23 cellular contexts compared by ENCODE assay signal in the genomic region with DNA sequence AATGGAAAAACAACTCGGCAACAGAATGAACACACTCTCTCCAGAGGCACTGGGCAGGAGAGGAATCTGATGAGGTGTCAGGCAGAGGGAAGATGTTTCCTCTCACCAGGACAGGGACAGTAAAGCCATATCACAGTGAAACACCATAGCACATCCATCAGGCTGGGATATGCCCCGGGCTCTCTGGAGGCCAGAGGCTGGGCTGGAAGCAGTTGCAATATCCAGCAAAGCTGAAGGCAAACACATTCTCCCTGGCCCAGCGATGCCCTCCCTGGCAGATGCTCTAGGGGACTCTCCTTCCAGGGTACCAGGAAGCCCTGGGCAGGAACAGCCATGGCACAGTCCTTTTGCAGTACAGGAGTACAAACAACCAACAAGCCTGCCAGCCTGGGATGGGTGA. TPM values are rescaled to one million over a fixed set of nuclear protein-coding genes. Genes with fewer than 3 reads are reported as not detected.
DNase-seq lines count a peak whose midpoint lies in the region; ATAC-seq and TF ChIP-seq lines count a peak whose summit lies in the region.
"Had no signal": no experiment of that assay in that cellular context is flagged by ENCODE, and none has a peak within 500 bp of the region (broad histone marks: within the 10 kb centered on the region; RNA-seq: fewer than 3 reads in every experiment).

No MANE protein-coding gene starts in this region.

- 59 to 67% methylated on average over 3 of the region's 3 CpGs for WGBS in aorta, 2 donors

- TF ChIP-seq CTCF in natural killer cell (IDR thresholded peaks at IDR 0.05) (no peak), neural cell (IDR thresholded peaks at IDR 0.05; ENCODE audit: poor library complexity, severe bottlenecking) (no peak)

- peaks cover 0 to 12% of the 10 kb centered on the region in 2 donors for H3K4me1 Mint-ChIP-seq in natural killer cell treated with Interleukin-12 subunit alpha and Interleukin-12 subunit beta and Interleukin-15 and Interleukin-18, amount 100 ng/mL, for 72 hours (ENCODE audit: low read depth in 2 of 2)
- H3K4me1 Mint-ChIP-seq in natural killer cell, result peaks cover 7 to 12% of the 10 kb centered on the region in 2 donors

- peak; percentile 17 for DNase-seq in NCI-H1694 (lab: John Stamatoyannopoulos, UW)
- no peak for DNase-seq in NCI-H1694 treated with DMSO at 0.1 percent for 48 hours (lab: John Stamatoyannopoulos, UW)
- DNase-seq in natural killer cell treated with Interleukin-12 subunit alpha and Interleukin-12 subunit beta and Interleukin-15 and Interleukin-18, amount 100 ng/mL, for 72 hours (ENCODE audit: low spot score), result no peak
- no peak for DNase-seq in natural killer cell
- DNase-seq in activated naive CD4-positive, alpha-beta T cell (lab: John Stamatoyannopoulos, UW), result no peak
- no peak for DNase-seq in aorta
- no peak for DNase-seq in NCI-H2196 (lab: John Stamatoyannopoulos, UW; ENCODE audit: unreplicated experiment)
- DNase-seq: ACHN; C1 segment of cervical spinal cord; CD8-positive, alpha-beta T cell; DND-41; NCI-H1092 treated with DMSO at 0.1 percent for 48 hours; NCI-H2081 treated with DMSO at 0.1 percent for 48 hours; NCI-H2227 treated with DMSO at 0.1 percent for 48 hours; NCI-H510A; NCI-H748 treated with DMSO at 0.1 percent for 48 hours had no signal

- no peak for TF ChIP-seq EP300 in neural cell (conservative IDR thresholded peaks at IDR 0.05; ENCODE audit: poor library complexity, severe bottlenecking)

- no peak overlapping the region for H3K4me3 Mint-ChIP-seq in natural killer cell treated with Interleukin-12 subunit alpha and Interleukin-12 subunit beta and Interleukin-15 and Interleukin-18, amount 100 ng/mL, for 72 hours
- no peak overlapping the region for H3K4me3 Mint-ChIP-seq in natural killer cell
- H3K4me3 Mint-ChIP-seq: CD8-positive, alpha-beta T cell had no signal

- H2AFZ ChIP-seq in neural cell (ENCODE audit: low read depth, low read length), result no peak overlapping the region

- no peak overlapping the region for H3K4me3 ChIP-seq in neural cell (ENCODE audit: low read length)
- H3K4me3 ChIP-seq in aorta (ENCODE audit: low read length in 2 of 2), result no peak overlapping the region
- H3K4me3 ChIP-seq: GM12878 had no signal

- H3K9me3 Mint-ChIP-seq in natural killer cell treated with Interleukin-12 subunit alpha and Interleukin-12 subunit beta and Interleukin-15 and Interleukin-18, amount 100 ng/mL, for 72 hours, result no peaks in the 10 kb centered on the region
- no peaks in the 10 kb centered on the region for H3K9me3 Mint-ChIP-seq in natural killer cell
- H3K9me3 Mint-ChIP-seq: CD8-positive, alpha-beta T cell had no signal

- no peaks in the 10 kb centered on the region for H3K27me3 ChIP-seq in neural cell (ENCODE audit: insufficient read depth, low read depth, low read length)
- H3K27me3 ChIP-seq in aorta (ENCODE audit: control insufficient read depth in 1 of 2, insufficient read depth in 2 of 2, low read length in 1 of 2), result no peaks in the 10 kb centered on the region

- no peak for ATAC-seq in natural killer cell treated with Interleukin-12 subunit alpha and Interleukin-12 subunit beta and Interleukin-15 and Interleukin-18, amount 100 ng/mL, for 72 hours
- ATAC-seq in natural killer cell (no peak), aorta (ENCODE audit: low FRiP score) (no peak)
- ATAC-seq: CD8-positive, alpha-beta T cell; GM12878; Panc1 had no signal

- no peaks in the 10 kb centered on the region for H3K9me2 ChIP-seq in neural cell (ENCODE audit: insufficient read depth, low read length)

- no peaks in the 10 kb centered on the region for H3K79me2 ChIP-seq in neural cell (replicated peaks; ENCODE audit: insufficient read depth, low read length)

- H4K20me1 ChIP-seq in neural cell (ENCODE audit: insufficient read depth), result no peaks in the 10 kb centered on the region

- peak overlapping the region; percentile 26 for H3K9ac ChIP-seq in neural cell (ENCODE audit: low read length)
- H3K9ac ChIP-seq: KMS-11 had no signal

- H3K27ac ChIP-seq in neural cell (ENCODE audit: low read length), result peak overlapping the region; percentile 31
- H3K27ac ChIP-seq in aorta (ENCODE audit: low read depth in 1 of 2, low read length in 2 of 2), result no peak overlapping the region
- H3K27ac ChIP-seq: 22Rv1, HL-60, KMS-11 had no signal

- no peaks in the 10 kb centered on the region for H3K27me3 Mint-ChIP-seq in natural killer cell treated with Interleukin-12 subunit alpha and Interleukin-12 subunit beta and Interleukin-15 and Interleukin-18, amount 100 ng/mL, for 72 hours
- no peaks in the 10 kb centered on the region for H3K27me3 Mint-ChIP-seq in natural killer cell (ENCODE audit: low read depth in 2 of 2)

- no peaks in the 10 kb centered on the region for H3K36me3 Mint-ChIP-seq in natural killer cell treated with Interleukin-12 subunit alpha and Interleukin-12 subunit beta and Interleukin-15 and Interleukin-18, amount 100 ng/mL, for 72 hours
- H3K36me3 Mint-ChIP-seq in natural killer cell, result no peaks in the 10 kb centered on the region
- H3K36me3 Mint-ChIP-seq: CD8-positive, alpha-beta T cell had no signal

- H3K27ac Mint-ChIP-seq in natural killer cell treated with Interleukin-12 subunit alpha and Interleukin-12 subunit beta and Interleukin-15 and Interleukin-18, amount 100 ng/mL, for 72 hours, result peak overlapping the region; percentile 31 to 59
- no peak overlapping the region for H3K27ac Mint-ChIP-seq in natural killer cell
- H3K27ac Mint-ChIP-seq: CD8-positive, alpha-beta T cell had no signal

- H3K4me1 ChIP-seq in aorta (ENCODE audit: control insufficient read depth in 1 of 2, insufficient read depth in 2 of 2, low read length in 2 of 2), result no peaks in the 10 kb centered on the region

- intact Hi-C loops in natural killer cell (cut with micrococcal nuclease) (no loop called here), aorta (cut with DNase I) (no loop called here)

- no peaks in the 10 kb centered on the region for H3K9me3 ChIP-seq in neural cell (ENCODE audit: low read length)
- H3K9me3 ChIP-seq in aorta (ENCODE audit: control insufficient read depth, low read length), result no peaks in the 10 kb centered on the region

- TF ChIP-seq RAD21 in neural cell (conservative IDR thresholded peaks at IDR 0.05), result no peak

- H3K4me2 ChIP-seq in neural cell (ENCODE audit: low read length), result no peak overlapping the region
- H3K4me2 ChIP-seq: KMS-11 had no signal

- H3K36me3 ChIP-seq in neural cell (ENCODE audit: insufficient read depth, low read length) (no peaks in the 10 kb centered on the region), aorta (ENCODE audit: control insufficient read depth in 1 of 2, insufficient read depth in 2 of 2, low read length in 1 of 2) (no peaks in the 10 kb centered on the region)

- H3F3A ChIP-seq in neural cell (ENCODE audit: insufficient read depth, low read length, poor library complexity, severe bottlenecking), result no peaks in the 10 kb centered on the region

TF ChIP-seq in neural cell, 6 proteins besides CTCF, POLR2A, EP300 and RAD21:
- TF ChIP-seq MXI1 (conservative IDR thresholded peaks at IDR 0.05; ENCODE audit: poor library complexity, severe bottlenecking), result no peak
- TF ChIP-seq, protein P1, sequence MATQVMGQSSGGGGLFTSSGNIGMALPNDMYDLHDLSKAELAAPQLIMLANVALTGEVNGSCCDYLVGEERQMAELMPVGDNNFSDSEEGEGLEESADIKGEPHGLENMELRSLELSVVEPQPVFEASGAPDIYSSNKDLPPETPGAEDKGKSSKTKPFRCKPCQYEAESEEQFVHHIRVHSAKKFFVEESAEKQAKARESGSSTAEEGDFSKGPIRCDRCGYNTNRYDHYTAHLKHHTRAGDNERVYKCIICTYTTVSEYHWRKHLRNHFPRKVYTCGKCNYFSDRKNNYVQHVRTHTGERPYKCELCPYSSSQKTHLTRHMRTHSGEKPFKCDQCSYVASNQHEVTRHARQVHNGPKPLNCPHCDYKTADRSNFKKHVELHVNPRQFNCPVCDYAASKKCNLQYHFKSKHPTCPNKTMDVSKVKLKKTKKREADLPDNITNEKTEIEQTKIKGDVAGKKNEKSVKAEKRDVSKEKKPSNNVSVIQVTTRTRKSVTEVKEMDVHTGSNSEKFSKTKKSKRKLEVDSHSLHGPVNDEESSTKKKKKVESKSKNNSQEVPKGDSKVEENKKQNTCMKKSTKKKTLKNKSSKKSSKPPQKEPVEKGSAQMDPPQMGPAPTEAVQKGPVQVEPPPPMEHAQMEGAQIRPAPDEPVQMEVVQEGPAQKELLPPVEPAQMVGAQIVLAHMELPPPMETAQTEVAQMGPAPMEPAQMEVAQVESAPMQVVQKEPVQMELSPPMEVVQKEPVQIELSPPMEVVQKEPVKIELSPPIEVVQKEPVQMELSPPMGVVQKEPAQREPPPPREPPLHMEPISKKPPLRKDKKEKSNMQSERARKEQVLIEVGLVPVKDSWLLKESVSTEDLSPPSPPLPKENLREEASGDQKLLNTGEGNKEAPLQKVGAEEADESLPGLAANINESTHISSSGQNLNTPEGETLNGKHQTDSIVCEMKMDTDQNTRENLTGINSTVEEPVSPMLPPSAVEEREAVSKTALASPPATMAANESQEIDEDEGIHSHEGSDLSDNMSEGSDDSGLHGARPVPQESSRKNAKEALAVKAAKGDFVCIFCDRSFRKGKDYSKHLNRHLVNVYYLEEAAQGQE (IDR thresholded peaks at IDR 0.05; ENCODE audit: borderline replicate concordance), result no peak
- TF ChIP-seq EZH2 (IDR thresholded peaks at IDR 0.05; ENCODE audit: borderline replicate concordance, insufficient read depth, low read length, poor library complexity, severe bottlenecking), result no peak
- no peak for TF ChIP-seq TAF1 (IDR thresholded peaks at IDR 0.05; ENCODE audit: low read depth)
- no peak for TF ChIP-seq SMC3 (conservative IDR thresholded peaks at IDR 0.05; ENCODE audit: poor library complexity)
- TF ChIP-seq POLR2AphosphoS5 (IDR thresholded peaks at IDR 0.05), result no peak

RNA-seq across cellular contexts. Expression of gene RSPH14, which starts 11.1 kb away (rescaled TPM):
- total RNA-seq in natural killer cell treated with Interleukin-12 subunit alpha and Interleukin-12 subunit beta and Interleukin-15 and Interleukin-18, amount 100 ng/mL, for 72 hours, result not detected
- total RNA-seq in natural killer cell, result 1 to 10 TPM; 1.4 to 4.9 (median 1.4) TPM
- 2.8 and 4.3 TPM in 2 replicates for polyA plus RNA-seq in neural cell
- polyA minus RNA-seq in neural cell, result 1.7 and 5.2 TPM in 2 replicates
- total RNA-seq in aorta, result 1 to 10 TPM in 1 of 2 donors, under 1 TPM in 1; 0.78 to 1.2 TPM
- polyA plus RNA-seq in aorta, result not detected
- total RNA-seq: HT-29 had no signal

RNA-seq across cellular contexts. Expression of gene RAB36, which starts 14.6 kb away (rescaled TPM):
- 1 to 10 TPM; 2.1 to 2.7 TPM for total RNA-seq in natural killer cell treated with Interleukin-12 subunit alpha and Interleukin-12 subunit beta and Interleukin-15 and Interleukin-18, amount 100 ng/mL, for 72 hours
- 1 to 10 TPM; 1.7 to 2.9 (median 2.6) TPM for total RNA-seq in natural killer cell
- polyA plus RNA-seq in neural cell, result 3.2 TPM in 2 replicates
- 6.3 and 7.2 TPM in 2 replicates for polyA minus RNA-seq in neural cell
- total RNA-seq in aorta, result 1 to 10 TPM; 1.8 to 3.2 TPM
- 1 to 10 TPM; 1.0 to 2.1 TPM for polyA plus RNA-seq in aorta

RNA-seq across cellular contexts. Expression of gene BCR, which starts 49.6 kb away (rescaled TPM):
- 10 to 100 TPM; 55.4 to 65.8 TPM for total RNA-seq in natural killer cell treated with Interleukin-12 subunit alpha and Interleukin-12 subunit beta and Interleukin-15 and Interleukin-18, amount 100 ng/mL, for 72 hours
- 100 to 1,000 TPM; 166 to 186 (median 167) TPM for total RNA-seq in natural killer cell
- polyA plus RNA-seq in neural cell, result 53.6 and 57.5 TPM in 2 replicates
- polyA minus RNA-seq in neural cell, result 103 and 118 TPM in 2 replicates
- total RNA-seq in aorta, result 100 to 1,000 TPM; 113 to 120 TPM
- polyA plus RNA-seq in aorta, result 10 to 100 TPM in 1 of 2 donors, 1 to 10 TPM in 1; 5.3 to 30.1 TPM

Comparison
In these comparisons a context has a peak if more than half of its experiments do, and no peak if none do; other contexts are left out.
1. H3K27ac Mint-ChIP-seq: peak in natural killer cell treated with Interleukin-12 subunit alpha and Interleukin-12 subunit beta and Interleukin-15 and Interleukin-18, amount 100 ng/mL, for 72 hours (2 of 2); none in natural killer cell (0 of 2).